In genomic region chr10:104922810-104923209, GRCh38 we compare ENCODE assay signal across 17 cellular contexts.
DNase-seq lines count a peak whose midpoint lies in the region; ATAC-seq, FAIRE-seq and TF ChIP-seq lines count a peak whose summit lies in the region.
"Had no signal": no experiment of that assay in that cellular context is flagged by ENCODE, and none has a peak within 500 bp of the region (broad histone marks: within the 10 kb centered on the region; RNA-seq: fewer than 3 reads in every experiment).

No MANE protein-coding gene starts in this region.

- no peak for TF ChIP-seq CTCF in GM12878 (IDR thresholded peaks at IDR 0.05 in 2 of 3, conservative IDR thresholded peaks at IDR 0.05 in 1 of 3; ENCODE audit: control insufficient read depth in 2 of 3, extremely low read depth in 1 of 3, insufficient read depth in 1 of 3, low read depth in 3 of 3, low read length in 3 of 3)
- no peak for TF ChIP-seq CTCF in D721Med (IDR thresholded peaks at IDR 0.05; ENCODE audit: insufficient read depth, missing control alignments)

- no peaks in the 10 kb centered on the region for H3K27me3 ChIP-seq in GM12878 (replicated peaks in 1 of 2; ENCODE audit: control insufficient read depth in 2 of 2, insufficient read depth in 2 of 2, low read length in 1 of 2)
- H3K27me3 ChIP-seq: BLaER1 had no signal

- H3K9me3 ChIP-seq in GM12878 (replicated peaks; ENCODE audit: control insufficient read depth, insufficient read depth, low read length) = no peaks in the 10 kb centered on the region
- H3K9me3 ChIP-seq: BLaER1, HAP-1 had no signal

- CTCF ChIA-PET in GM12878 (lab: Yijun Ruan, JAX) = interaction anchor here (1.9 kb wide), 1 partner anchor 10 kb away, joined by 6 read pairs; no protein-coding TSS in a partner anchor

- SMC1A ChIA-PET in GM12878 (lab: Charles Lee; ENCODE audit: uncharacterized antibody, unreplicated experiment) = interaction anchor here (0.7 to 1.3 kb wide), 3 partner anchors 30 to 82 kb away, joined by 3 read pairs; no protein-coding TSS in a partner anchor

- no peak overlapping the region for H3K9ac ChIP-seq in GM12878 (ENCODE audit: control insufficient read depth, insufficient read depth, low read length)
- H3K9ac ChIP-seq: BLaER1 had no signal

- intact Hi-C loops in GM12878 (cut with micrococcal nuclease; ENCODE audit: unreplicated experiment) = no loop called here

- no TSS peak for BruUV-seq in GM12878 (replicated peaks; lab: Mats Ljungman, UMichigan)

- TF ChIP-seq EP300 in GM12878 (IDR thresholded peaks at IDR 0.05; ENCODE audit: borderline replicate concordance in 1 of 2, control insufficient read depth in 1 of 2, low read depth in 2 of 2, low read length in 2 of 2) = peak in 1 of 2 experiments; percentile 66; a peak in 1 of 4 replicates

- DNase-seq in GM12878 (ENCODE audit: low read depth, low spot score) (peak; percentile 23), D721Med (ENCODE audit: insufficient read length, low spot score) (no peak), dedifferentiated amniotic fluid mesenchymal stem cell (ENCODE audit: extremely low spot score) (no peak)
- DNase-seq in stimulated activated CD4-positive, alpha-beta T cell treated with anti-CD3 and anti-CD28 coated beads, Interleukin-1b, Interleukin-23, amount 100 ng/mL, for 48 hours = no peak
- DNase-seq: activated CD4-positive, alpha-beta T cell treated with anti-CD3 and anti-CD28 coated beads for 1 hour; activated naive CD8-positive, alpha-beta T cell treated with anti-CD3 and anti-CD28 coated beads, Interleukin-2, amount 50 U/mL, for 24 hours; caudate nucleus; DMS79; endodermal cell; foreskin melanocyte; NCI-H2029 treated with DMSO at 0.1 percent for 48 hours; trophoblast cell had no signal

- H4K20me1 ChIP-seq in GM12878 (ENCODE audit: control insufficient read depth, insufficient read depth) = no peaks in the 10 kb centered on the region
- H4K20me1 ChIP-seq: BLaER1 had no signal

- no peak overlapping the region for H3K4me3 ChIP-seq in GM12878
- H3K4me3 ChIP-seq: BLaER1, HAP-1 had no signal

- no peak overlapping the region for H2AFZ ChIP-seq in GM12878 (ENCODE audit: control insufficient read depth, low read depth, low read length)

- POLR2A ChIA-PET in GM12878 (lab: Charles Lee) = no interaction called here

- no peaks in the 10 kb centered on the region; a peak in 1 of 4 replicates for H3K36me3 ChIP-seq in GM12878 (ENCODE audit: control insufficient read depth in 2 of 2, insufficient read depth in 2 of 2, low read length in 1 of 2)
- H3K36me3 ChIP-seq: BLaER1, HAP-1 had no signal

- in situ Hi-C loops in GM12878 (cut with MboI) = no loop called here

- H3K27ac ChIP-seq in GM12878 (ENCODE audit: control insufficient read depth, insufficient read depth) = no peak overlapping the region
- H3K27ac ChIP-seq: BLaER1 had no signal

- FAIRE-seq in GM12878 (lab: Jason Lieb, UNC) (no peak), D721Med (lab: Jason Lieb, UNC) (no peak)

- ATAC-seq in GM18858 (IDR thresholded peaks at IDR 0.05; ENCODE audit: unreplicated experiment) = peak; percentile 84
- ATAC-seq in GM21515 (IDR thresholded peaks at IDR 0.05; ENCODE audit: unreplicated experiment) = peak; percentile 54
- ATAC-seq in HG03025 (IDR thresholded peaks at IDR 0.05; ENCODE audit: low FRiP score, unreplicated experiment) = peak; percentile 42
- peak; percentile 85 for ATAC-seq in GM12878
- ATAC-seq: activated naive CD8-positive, alpha-beta T cell treated with anti-CD3 and anti-CD28 coated beads, Interleukin-2, amount 50 U/mL, for 24 hours had no signal

- TF ChIP-seq POLR2A in GM12878 (IDR thresholded peaks at IDR 0.05; ENCODE audit: low read depth, low read length) = no peak

- RAD21 ChIA-PET in GM12878 (lab: Charles Lee; ENCODE audit: unreplicated experiment) = interaction anchor here (1.5 kb wide), 1 partner anchor 155 kb away, joined by 4 read pairs; no protein-coding TSS in a partner anchor

- 0% methylated on average over 3 of the region's 3 CpGs for WGBS in GM12878 (ENCODE audit: insufficient coverage, insufficient replicate concordance, low lambda C conversion rate, missing lambda C conversion rate)

- no peak for TF ChIP-seq RAD21 in GM12878 (IDR thresholded peaks at IDR 0.05; ENCODE audit: insufficient read depth, low read depth, low read length)

- no peak overlapping the region; the same call in 1 of the 2 replicates for H3K4me2 ChIP-seq in GM12878 (ENCODE audit: control insufficient read depth, insufficient read depth)
- H3K4me2 ChIP-seq: BLaER1 had no signal

- H3K79me2 ChIP-seq in GM12878 (ENCODE audit: control insufficient read depth, insufficient read depth, low read length) = no peaks in the 10 kb centered on the region

- H3K4me1 ChIP-seq in GM12878 (ENCODE audit: control insufficient read depth, insufficient read depth, low read length) = no peaks in the 10 kb centered on the region
- H3K4me1 ChIP-seq: BLaER1, HAP-1 had no signal

TF ChIP-seq in GM12878, 131 proteins besides CTCF, POLR2A, EP300 and RAD21:
- TF ChIP-seq SPI1 (IDR thresholded peaks at IDR 0.05; ENCODE audit: borderline replicate concordance, insufficient read depth, low read depth, low read length) (peak; percentile 74; the same call in 1 of the 2 replicates), ATF7 (IDR thresholded peaks at IDR 0.05; ENCODE audit: low read depth) (peak; percentile 59), MTA2 (IDR thresholded peaks at IDR 0.05; ENCODE audit: low read depth) (no peak), ZSCAN29 (IDR thresholded peaks at IDR 0.05) (no peak), HDAC6 (IDR thresholded peaks at IDR 0.05; ENCODE audit: unreplicated experiment) (no peak), JUNB (IDR thresholded peaks at IDR 0.05) (peak; percentile 33; the same call in 1 of the 2 replicates), RFX5 (IDR thresholded peaks at IDR 0.05; ENCODE audit: low read depth, low read length) (no peak), DPF2 (IDR thresholded peaks at IDR 0.05) (no peak), RUNX3 (IDR thresholded peaks at IDR 0.05; ENCODE audit: low read length) (peak; percentile 43; the same call in 1 of the 2 replicates), MEF2A (IDR thresholded peaks at IDR 0.05; ENCODE audit: insufficient read depth, low read depth, low read length) (0 out of 2 replicates have a peak, but pooled peaks have one; percentile 19), HDAC2 (IDR thresholded peaks at IDR 0.05) (no peak), SMC3 (IDR thresholded peaks at IDR 0.05; ENCODE audit: borderline replicate concordance, low read length) (no peak), SMAD1 (IDR thresholded peaks at IDR 0.05; ENCODE audit: low read depth, partially characterized antibody) (no peak), RELB (IDR thresholded peaks at IDR 0.05; ENCODE audit: low read depth) (peak; percentile 45; the same call in 1 of the 2 replicates), SIX5 (IDR thresholded peaks at IDR 0.05; ENCODE audit: low read depth, low read length, severe bottlenecking) (no peak), KAT2A (conservative IDR thresholded peaks at IDR 0.05; ENCODE audit: control insufficient read depth, low read depth, low read length) (no peak), YY1 (IDR thresholded peaks at IDR 0.05; ENCODE audit: low read depth, low read length) (no peak), ZNF384 (IDR thresholded peaks at IDR 0.05; ENCODE audit: borderline replicate concordance, low read depth, low read length) (no peak)
